ENCODE assay signal across 8 cellular contexts in the genomic region with DNA sequence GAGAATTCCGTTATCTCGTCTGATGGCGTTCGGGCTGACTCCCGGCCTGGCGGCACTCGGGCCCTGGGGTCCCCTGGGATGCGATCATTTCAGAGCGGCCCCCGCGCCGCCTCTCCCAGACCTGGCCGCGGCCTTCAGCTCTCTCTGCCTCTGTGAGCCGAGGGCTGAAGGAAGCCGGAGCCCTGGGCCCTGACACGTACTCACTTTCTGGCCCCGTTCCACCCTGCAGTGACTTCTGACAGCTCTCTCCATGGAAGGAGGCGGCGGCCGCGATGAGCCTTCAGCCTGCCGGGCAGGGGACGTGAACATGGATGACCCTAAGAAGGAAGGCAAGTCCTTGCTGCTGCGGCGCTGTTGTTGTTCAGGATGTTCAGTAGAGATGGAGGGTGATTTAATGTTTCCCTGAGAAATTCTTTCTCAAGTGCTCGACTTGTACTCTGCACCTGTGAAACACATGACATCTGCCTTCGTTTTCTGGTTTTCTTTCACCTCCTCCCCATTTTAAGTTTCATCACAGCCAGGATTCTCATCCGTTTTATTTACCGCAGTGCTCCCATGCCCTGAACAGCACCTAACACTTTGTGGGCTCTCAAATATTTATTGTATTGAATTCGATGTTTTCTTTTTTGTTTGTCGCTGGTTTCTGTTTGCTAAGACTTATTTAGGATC. TPM values are rescaled to one million over a fixed set of nuclear protein-coding genes. Genes with fewer than 3 reads are reported as not detected.
DNase-seq lines count a peak whose midpoint lies in the region; ATAC-seq and TF ChIP-seq lines count a peak whose summit lies in the region.

No MANE protein-coding gene starts in this region.

- peaks cover 33% of the 10 kb centered on the region for H3K36me3 Mint-ChIP-seq in nephron (ENCODE audit: low read depth)

- peaks cover 6% of the 10 kb centered on the region for H3K4me1 ChIP-seq in cardiac muscle cell (ENCODE audit: low read depth)

- H3K27ac ChIP-seq in cardiac muscle cell: no peak overlapping the region

- H3K27me3 Mint-ChIP-seq in nephron (ENCODE audit: low read depth): peaks cover 11% of the 10 kb centered on the region

- peak; percentile 30 to 43 for DNase-seq in cardiac muscle cell (ENCODE audit: low read depth in 1 of 2, low spot score in 1 of 2)
- no peak for DNase-seq in cardiac septum (ENCODE audit: low spot score)
- DNase-seq in epithelial cell of proximal tubule (ENCODE audit: low read depth): no peak
- no peak for DNase-seq in NCI-H1436 treated with DMSO at 0.1 percent for 48 hours (lab: John Stamatoyannopoulos, UW)

- H3K4me3 Mint-ChIP-seq in nephron: peak overlapping the region; percentile 85 to 95 (median 93)

- no peak for TF ChIP-seq CTCF in cardiac muscle cell (IDR thresholded peaks at IDR 0.05; ENCODE audit: low read depth, low read length)
- no peak for TF ChIP-seq CTCF in epithelial cell of proximal tubule (conservative IDR thresholded peaks at IDR 0.05; ENCODE audit: low read depth, low read length)
- no peak for TF ChIP-seq CTCF in nephron (IDR thresholded peaks at IDR 0.05; ENCODE audit: unreplicated experiment in 3 of 3)

- H3K4me3 ChIP-seq in cardiac muscle cell (peak overlapping the region; percentile 68), epithelial cell of proximal tubule (ENCODE audit: low read depth, low read length) (peak overlapping the region; percentile 79)

- intact Hi-C loops in cardiac septum (cut with DNase I): loop anchor here (2.0 to 5.0 kb wide), 2 partner anchors 46 to 175 kb away; partner anchors contain the start of gene CDPF1

- H3K4me1 Mint-ChIP-seq in nephron: peaks cover 35% of the 10 kb centered on the region

- no peaks in the 10 kb centered on the region for H3K9me3 ChIP-seq in cardiac muscle cell (ENCODE audit: low read depth)

- ATAC-seq in HG03097 (IDR thresholded peaks at IDR 0.05; ENCODE audit: low FRiP score, unreplicated experiment): peak; percentile 8
- ATAC-seq in SK-N-SH treated with all-trans-retinoic acid at 6 μM for 48 hours: peak; percentile 31
- no peak for ATAC-seq in GM18520 (IDR thresholded peaks at IDR 0.05; ENCODE audit: unreplicated experiment)

- H3K9me3 Mint-ChIP-seq in nephron: no peaks in the 10 kb centered on the region

- H3K27ac Mint-ChIP-seq in nephron: peak overlapping the region in 2 of 3 experiments; percentile 17 to 42

- peaks cover 4% of the 10 kb centered on the region for H3K36me3 ChIP-seq in cardiac muscle cell

- no peaks in the 10 kb centered on the region for H3K27me3 ChIP-seq in cardiac muscle cell

TF ChIP-seq in SK-N-SH treated with all-trans-retinoic acid at 6 μM for 48 hours, 23 proteins besides CTCF, POLR2A, EP300 and RAD21:
- no peak for TF ChIP-seq ZNF8 (CRISPR knock-in tag; IDR thresholded peaks at IDR 0.05)
- no peak for TF ChIP-seq GLIS3 (CRISPR knock-in tag; IDR thresholded peaks at IDR 0.05)
- TF ChIP-seq CSDC2 (CRISPR knock-in tag; IDR thresholded peaks at IDR 0.05): no peak
- TF ChIP-seq OSR1 (CRISPR knock-in tag; IDR thresholded peaks at IDR 0.05): no peak
- no peak for TF ChIP-seq BACH2 (CRISPR knock-in tag; IDR thresholded peaks at IDR 0.05; ENCODE audit: borderline replicate concordance)
- TF ChIP-seq ZFP3 (CRISPR knock-in tag; IDR thresholded peaks at IDR 0.05): no peak
- no peak for TF ChIP-seq ISL1 (CRISPR knock-in tag; IDR thresholded peaks at IDR 0.05)
- no peak for TF ChIP-seq ZNF565 (CRISPR knock-in tag; conservative IDR thresholded peaks at IDR 0.05; ENCODE audit: low read depth)
- no peak for TF ChIP-seq SNAI2 (CRISPR knock-in tag; IDR thresholded peaks at IDR 0.05)
- TF ChIP-seq ZC3H10 (CRISPR knock-in tag; IDR thresholded peaks at IDR 0.05): no peak

RNA-seq across cellular contexts. Expression of gene GTSE1, which starts 0.6 kb away (rescaled TPM):
- total RNA-seq in cardiac muscle cell (4.4 and 28.7 TPM in 2 replicates), cardiac septum (0.32 TPM), epithelial cell of proximal tubule (18.2 and 35.8 TPM in 2 replicates)
- 5.4 and 32.6 TPM in 2 replicates for polyA plus RNA-seq in cardiac muscle cell

RNA-seq across cellular contexts. Expression of gene TTC38, which starts 29.5 kb away (rescaled TPM):
- total RNA-seq in cardiac muscle cell (54.8 and 76.2 TPM in 2 replicates), cardiac septum (21.5 TPM), epithelial cell of proximal tubule (45.4 and 60.7 TPM in 2 replicates)
- 35.1 and 35.5 TPM in 2 replicates for polyA plus RNA-seq in cardiac muscle cell

RNA-seq across cellular contexts. Expression of gene PKDREJ, which starts 34.1 kb away (rescaled TPM):
- total RNA-seq in cardiac muscle cell (0.03 and 0.07 TPM in 2 replicates), cardiac septum (0.11 TPM), epithelial cell of proximal tubule (not detected in 2 replicates)
- 0.04 TPM in 1 of 2 replicates, not detected in the other for polyA plus RNA-seq in cardiac muscle cell

RNA-seq across cellular contexts. Expression of gene TRMU, which starts 38.2 kb away (rescaled TPM):
- total RNA-seq in cardiac muscle cell (82.3 and 127 TPM in 2 replicates), cardiac septum (34.7 TPM), epithelial cell of proximal tubule (39.0 and 50.2 TPM in 2 replicates)
- 130 and 155 TPM in 2 replicates for polyA plus RNA-seq in cardiac muscle cell

RNA-seq across cellular contexts. Expression of gene CDPF1, which starts 47.2 kb away (rescaled TPM):
- total RNA-seq in cardiac muscle cell: 35.1 and 44.9 TPM in 2 replicates
- 26.4 and 30.6 TPM in 2 replicates for polyA plus RNA-seq in cardiac muscle cell
- 7.6 TPM for total RNA-seq in cardiac septum
- 7.0 and 10.3 TPM in 2 replicates for total RNA-seq in epithelial cell of proximal tubule

Comparison
In these comparisons a context has a peak if more than half of its experiments do, and no peak if none do; other contexts are left out.
1. DNase-seq: peak in cardiac muscle cell (2 of 2); none in cardiac septum (single experiment), epithelial cell of proximal tubule (single experiment) and NCI-H1436 treated with DMSO at 0.1 percent for 48 hours (single experiment).